16 cellular contexts compared by ENCODE assay signal in genomic region chr6:21754891-21755290, GRCh38.
DNase-seq lines count a peak whose midpoint lies in the region; ATAC-seq and TF ChIP-seq lines count a peak whose summit lies in the region.
"Had no signal": no experiment of that assay in that cellular context is flagged by ENCODE, and none has a peak within 500 bp of the region (broad histone marks: within the 10 kb centered on the region; RNA-seq: fewer than 3 reads in every experiment).

No MANE protein-coding gene starts in this region.

- H3K4me1 ChIP-seq in osteoblast (ENCODE audit: insufficient read depth, low read length) = peaks cover 33% of the 10 kb centered on the region

- H3K79me2 ChIP-seq in osteoblast (ENCODE audit: insufficient read depth, low read length) = no peaks in the 10 kb centered on the region

- no peak overlapping the region for H3K27ac Mint-ChIP-seq in stimulated activated naive CD8-positive, alpha-beta T cell treated with anti-CD3 and anti-CD28 coated beads, Interleukin-15, amount 100 ng/mL, for 72 hours
- H3K27ac Mint-ChIP-seq: activated naive CD8-positive, alpha-beta T cell treated with anti-CD3 and anti-CD28 coated beads for 36 hours; T-helper 1 cell treated with Interleukin-12 subunit alpha and Interleukin-12 subunit beta and Interleukin-4 antibody, amounts not matched to agents 30 μg/mL and 1 μg/mL, for 36 hours had no signal

- DNase-seq in ELR (ENCODE audit: low read depth) = peak; percentile 84
- DNase-seq in M059J (ENCODE audit: low read depth) = peak; percentile 93
- DNase-seq in choroid plexus epithelial cell (ENCODE audit: low read depth) = peak; percentile 88
- DNase-seq in osteoblast (ENCODE audit: insufficient read length, low spot score, missing footprints) = peak; percentile 54
- DNase-seq in DMS53 (lab: John Stamatoyannopoulos, UW) = no peak
- no peak for DNase-seq in stimulated activated naive CD8-positive, alpha-beta T cell treated with anti-CD3 and anti-CD28 coated beads, Interleukin-15, amount 100 ng/mL, for 72 hours
- DNase-seq in NCI-H2227 treated with DMSO at 0.1 percent for 48 hours (lab: John Stamatoyannopoulos, UW) = no peak
- DNase-seq: activated CD8-positive, alpha-beta memory T cell treated with anti-CD3 and anti-CD28 coated beads for 24 hours; activated naive CD8-positive, alpha-beta T cell treated with anti-CD3 and anti-CD28 coated beads for 36 hours; hypothalamus; mesendoderm; NCI-H1105; NCI-H69 had no signal

- H3K4me3 Mint-ChIP-seq in stimulated activated naive CD8-positive, alpha-beta T cell treated with anti-CD3 and anti-CD28 coated beads, Interleukin-15, amount 100 ng/mL, for 72 hours = no peak overlapping the region
- H3K4me3 Mint-ChIP-seq: activated naive CD8-positive, alpha-beta T cell treated with anti-CD3 and anti-CD28 coated beads for 36 hours; T-helper 1 cell treated with Interleukin-12 subunit alpha and Interleukin-12 subunit beta and Interleukin-4 antibody, amounts not matched to agents 30 μg/mL and 1 μg/mL, for 36 hours had no signal

- H3K4me1 Mint-ChIP-seq in stimulated activated naive CD8-positive, alpha-beta T cell treated with anti-CD3 and anti-CD28 coated beads, Interleukin-15, amount 100 ng/mL, for 72 hours = peaks cover 6% of the 10 kb centered on the region

- TF ChIP-seq CTCF in choroid plexus epithelial cell (conservative IDR thresholded peaks at IDR 0.05; ENCODE audit: low read depth, low read length) = no peak
- TF ChIP-seq CTCF in osteoblast (IDR thresholded peaks at IDR 0.05; ENCODE audit: extremely low read depth, low read depth, low read length) = no peak

- H3K27me3 ChIP-seq in osteoblast (ENCODE audit: insufficient read depth, low read length) = no peaks in the 10 kb centered on the region
- H3K27me3 ChIP-seq: BLaER1 had no signal

- H3K9me3 ChIP-seq in osteoblast (ENCODE audit: low read depth, low read length) = no peaks in the 10 kb centered on the region
- H3K9me3 ChIP-seq: BLaER1 had no signal

- no peaks in the 10 kb centered on the region for H3K9me3 Mint-ChIP-seq in stimulated activated naive CD8-positive, alpha-beta T cell treated with anti-CD3 and anti-CD28 coated beads, Interleukin-15, amount 100 ng/mL, for 72 hours
- H3K9me3 Mint-ChIP-seq: activated naive CD8-positive, alpha-beta T cell treated with anti-CD3 and anti-CD28 coated beads for 36 hours; T-helper 1 cell treated with Interleukin-12 subunit alpha and Interleukin-12 subunit beta and Interleukin-4 antibody, amounts not matched to agents 30 μg/mL and 1 μg/mL, for 36 hours had no signal

- no peaks in the 10 kb centered on the region for H3K27me3 Mint-ChIP-seq in stimulated activated naive CD8-positive, alpha-beta T cell treated with anti-CD3 and anti-CD28 coated beads, Interleukin-15, amount 100 ng/mL, for 72 hours
- H3K27me3 Mint-ChIP-seq: activated naive CD8-positive, alpha-beta T cell treated with anti-CD3 and anti-CD28 coated beads for 36 hours had no signal

- H3K36me3 ChIP-seq in osteoblast (ENCODE audit: insufficient read depth, low read length) = no peaks in the 10 kb centered on the region
- H3K36me3 ChIP-seq: BLaER1 had no signal

- H3K4me3 ChIP-seq in choroid plexus epithelial cell (ENCODE audit: low read depth, low read length) (no peak overlapping the region), osteoblast (ENCODE audit: insufficient read depth, low read length) (no peak overlapping the region)
- H3K4me3 ChIP-seq: BLaER1 had no signal

- no peak overlapping the region for H3K4me2 ChIP-seq in osteoblast (ENCODE audit: insufficient read depth, low read length)
- H3K4me2 ChIP-seq: BLaER1 had no signal

- ATAC-seq in GM21367 (IDR thresholded peaks at IDR 0.05; ENCODE audit: unreplicated experiment) = no peak
- ATAC-seq in stimulated activated naive CD8-positive, alpha-beta T cell treated with anti-CD3 and anti-CD28 coated beads, Interleukin-15, amount 100 ng/mL, for 72 hours = no peak

- no peak overlapping the region for H3K27ac ChIP-seq in osteoblast (ENCODE audit: low read depth, low read length)
- H3K27ac ChIP-seq: BLaER1 had no signal

- no peak overlapping the region for H2AFZ ChIP-seq in osteoblast (ENCODE audit: low read length)

- no peaks in the 10 kb centered on the region for H4K20me1 ChIP-seq in osteoblast (ENCODE audit: insufficient read depth, low read length)
- H4K20me1 ChIP-seq: BLaER1 had no signal

Comparison
In these comparisons a context has a peak if more than half of its experiments do, and no peak if none do; other contexts are left out.
1. DNase-seq: peak in ELR (single experiment), M059J (single experiment), choroid plexus epithelial cell (single experiment) and osteoblast (single experiment); none in DMS53 (single experiment), stimulated activated naive CD8-positive, alpha-beta T cell treated with anti-CD3 and anti-CD28 coated beads, Interleukin-15, amount 100 ng/mL, for 72 hours (0 of 2) and NCI-H2227 treated with DMSO at 0.1 percent for 48 hours (single experiment).